ENCODE assay signal across 10 cellular contexts in the genomic region with DNA sequence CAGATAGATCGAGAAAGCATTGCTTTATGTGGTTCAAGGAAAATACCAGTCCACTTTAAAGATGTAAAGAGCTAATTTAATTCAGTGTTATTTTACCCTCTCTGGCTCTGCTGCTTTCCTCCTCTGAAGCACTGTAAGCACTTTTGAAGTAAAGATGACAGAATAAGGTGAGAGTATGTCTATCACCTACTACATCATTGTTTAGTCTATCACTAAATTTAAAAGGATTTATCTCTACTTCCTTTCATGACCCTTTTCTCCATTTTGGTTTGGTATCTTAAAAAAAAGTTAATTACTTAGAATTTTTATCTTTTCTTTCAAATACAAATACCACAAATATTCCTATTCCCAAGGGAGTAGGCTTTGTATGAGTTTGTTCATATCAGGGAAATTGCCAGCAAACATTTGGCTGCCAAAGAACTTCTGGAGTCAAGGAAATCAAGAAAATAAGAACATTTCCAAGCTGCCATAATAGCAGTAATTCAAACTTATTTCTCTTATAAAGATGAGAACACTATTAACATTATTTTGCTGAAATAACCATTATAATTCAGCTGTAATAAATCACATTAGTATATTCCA.
DNase-seq lines count a peak whose midpoint lies in the region; ATAC-seq, FAIRE-seq and TF ChIP-seq lines count a peak whose summit lies in the region.
"Had no signal": no experiment of that assay in that cellular context is flagged by ENCODE, and none has a peak within 500 bp of the region (broad histone marks: within the 10 kb centered on the region; RNA-seq: fewer than 3 reads in every experiment).

No MANE protein-coding gene starts in this region.

- H3K4me1 ChIP-seq in heart left ventricle (peaks cover 7 to 53% (median 42%) of the 10 kb centered on the region in 12 donors), spleen (peaks cover 0 to 29% (median 18%) of the 10 kb centered on the region in 6 donors)

- no peak for TF ChIP-seq CTCF in heart left ventricle (IDR thresholded peaks at IDR 0.05)
- no peak for TF ChIP-seq CTCF in spleen (IDR thresholded peaks at IDR 0.05 in 8 of 11, conservative IDR thresholded peaks at IDR 0.05 in 3 of 11)
- no peak for TF ChIP-seq CTCF in D721Med (IDR thresholded peaks at IDR 0.05; ENCODE audit: insufficient read depth, missing control alignments)

- FAIRE-seq in D721Med (lab: Jason Lieb, UNC), result no peak
- FAIRE-seq: G401.6 had no signal

- H3K36me3 Mint-ChIP-seq in T-helper 17 cell (ENCODE audit: low read depth), result peaks cover 3% of the 10 kb centered on the region

- no peak overlapping the region for H3K4me3 Mint-ChIP-seq in T-helper 17 cell

- DNase-seq in H4 (ENCODE audit: low spot score) (peak; percentile 12), T-helper 17 cell (no peak), heart left ventricle (peak in 3 of 5 donors; percentile 29 to 40 (median 35)), spleen (no peak), NCI-H526 treated with DMSO at 0.1 percent for 48 hours (lab: John Stamatoyannopoulos, UW) (no peak), D721Med (ENCODE audit: insufficient read length, low spot score) (no peak)
- DNase-seq: effector memory CD4-positive, alpha-beta T cell; NCI-H1105 had no signal

- H3K27ac Mint-ChIP-seq in T-helper 17 cell, result peak overlapping the region; percentile 60

- WGBS in heart left ventricle, 4 donors, result 19 to 35% (median 23%) methylated on average over 1 of the region's 1 CpG
- WGBS in spleen, 5 donors, result 45 to 74% (median 65%) methylated on average over 1 of the region's 1 CpG

- ATAC-seq in T-helper 17 cell (no peak), heart left ventricle (peak in 1 of 4 donors; percentile 20), HG03108 (IDR thresholded peaks at IDR 0.05; ENCODE audit: unreplicated experiment) (no peak)

- no peak for TF ChIP-seq POLR2A in heart left ventricle (IDR thresholded peaks at IDR 0.05)
- TF ChIP-seq POLR2A in spleen (IDR thresholded peaks at IDR 0.05), result no peak

- H3K27me3 ChIP-seq in heart left ventricle (no peaks in the 10 kb centered on the region), spleen (replicated peaks in 1 of 7) (no peaks in the 10 kb centered on the region)

- H3K4me3 ChIP-seq in heart left ventricle (peak overlapping the region in 7 of 12 donors; percentile 1 to 29 (median 16)), spleen (no peak overlapping the region)

- H3K27ac ChIP-seq in heart left ventricle (peak overlapping the region; percentile 59 to 87 (median 77)), spleen (peak overlapping the region in 7 of 8 donors; percentile 12 to 66 (median 44))

- H3K9me3 ChIP-seq in T-helper 17 cell (ENCODE audit: control insufficient read depth, low read length, poor library complexity, severe bottlenecking) (no peaks in the 10 kb centered on the region), heart left ventricle (no peaks in the 10 kb centered on the region), spleen (no peaks in the 10 kb centered on the region)

- H3K36me3 ChIP-seq in heart left ventricle, result no peaks in the 10 kb centered on the region
- peaks cover 0 to 39% (median 0%) of the 10 kb centered on the region in 6 donors for H3K36me3 ChIP-seq in spleen

- H3K27me3 Mint-ChIP-seq in T-helper 17 cell, result no peaks in the 10 kb centered on the region

- peaks cover 3% of the 10 kb centered on the region for H3K4me1 Mint-ChIP-seq in T-helper 17 cell

- intact Hi-C loops in heart left ventricle (cut with DNase I), result loop anchor here in 1 of 10 donors (2.0 to 10.0 kb wide), 2 partner anchors 57 to 99 kb away; partner anchors contain the start of gene PLPP1
- intact Hi-C loops in spleen (cut with DNase I; ENCODE audit: low total_unique reads), result no loop called here

Comparison
In these comparisons a context has a peak if more than half of its experiments do, and no peak if none do; other contexts are left out.
1. DNase-seq: peak in H4 (single experiment) and heart left ventricle (3 of 5); none in T-helper 17 cell (0 of 3), spleen (single experiment), NCI-H526 treated with DMSO at 0.1 percent for 48 hours (single experiment) and D721Med (single experiment).
2. H3K4me3 ChIP-seq: peak in heart left ventricle (7 of 12); none in spleen (0 of 8).